2 cellular contexts compared by ENCODE assay signal in the genomic region with DNA sequence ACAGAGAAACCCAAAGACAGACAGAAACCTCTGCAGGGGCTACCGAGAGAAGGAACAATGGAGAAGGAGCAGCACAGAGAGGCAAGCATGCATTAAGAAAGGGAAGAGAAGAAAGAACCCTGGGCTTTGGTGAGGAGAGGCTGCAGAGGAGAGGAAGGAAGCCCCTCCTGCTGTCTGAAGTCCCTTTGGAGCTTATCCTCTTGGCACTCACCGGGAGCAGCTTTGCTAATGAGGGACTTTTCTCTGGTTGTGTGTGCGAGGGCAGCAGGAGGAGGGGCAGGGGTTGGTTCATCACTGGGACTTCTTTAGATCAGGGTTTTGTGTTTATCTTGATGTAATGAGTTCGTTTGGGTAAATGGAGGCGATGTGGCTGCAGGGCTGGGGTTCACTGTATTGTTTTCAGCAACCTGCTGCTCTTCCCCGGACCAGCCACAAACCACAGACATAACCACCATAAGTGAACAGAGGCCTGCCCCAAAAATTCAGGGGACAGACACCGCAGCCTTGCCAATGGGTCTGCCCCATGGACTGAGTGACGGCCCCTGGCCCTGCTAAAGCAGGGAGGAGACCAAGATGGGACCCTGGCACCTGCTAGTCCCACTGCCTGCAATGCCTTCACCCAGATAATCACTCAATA.
TF ChIP-seq lines count a peak whose summit lies in the region.

No MANE protein-coding gene starts in this region.

TF ChIP-seq in IMR-90, 13 proteins besides CTCF, POLR2A, EP300 and RAD21 (continued from another document):
- TF ChIP-seq CHD1 (IDR thresholded peaks at IDR 0.05; ENCODE audit: low read depth, low read length) (no peak), RCOR1 (IDR thresholded peaks at IDR 0.05; ENCODE audit: insufficient replicate concordance, low read length) (no peak), MAZ (IDR thresholded peaks at IDR 0.05; ENCODE audit: borderline replicate concordance, low read depth, low read length) (no peak), BHLHE40 (IDR thresholded peaks at IDR 0.05; ENCODE audit: low read depth, low read length) (no peak), USF2 (IDR thresholded peaks at IDR 0.05; ENCODE audit: low read depth, low read length) (no peak), RFX5 (IDR thresholded peaks at IDR 0.05; ENCODE audit: low read depth, low read length) (no peak), CEBPB (IDR thresholded peaks at IDR 0.05; ENCODE audit: low read depth, low read length) (no peak)
- TF ChIP-seq, protein P1, sequence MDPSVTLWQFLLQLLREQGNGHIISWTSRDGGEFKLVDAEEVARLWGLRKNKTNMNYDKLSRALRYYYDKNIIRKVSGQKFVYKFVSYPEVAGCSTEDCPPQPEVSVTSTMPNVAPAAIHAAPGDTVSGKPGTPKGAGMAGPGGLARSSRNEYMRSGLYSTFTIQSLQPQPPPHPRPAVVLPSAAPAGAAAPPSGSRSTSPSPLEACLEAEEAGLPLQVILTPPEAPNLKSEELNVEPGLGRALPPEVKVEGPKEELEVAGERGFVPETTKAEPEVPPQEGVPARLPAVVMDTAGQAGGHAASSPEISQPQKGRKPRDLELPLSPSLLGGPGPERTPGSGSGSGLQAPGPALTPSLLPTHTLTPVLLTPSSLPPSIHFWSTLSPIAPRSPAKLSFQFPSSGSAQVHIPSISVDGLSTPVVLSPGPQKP (IDR thresholded peaks at IDR 0.05; ENCODE audit: borderline replicate concordance, low read depth, low read length): no peak

TF ChIP-seq in HEK293T, 16 proteins besides CTCF, POLR2A, EP300 and RAD21 (continued from another document):
- TF ChIP-seq FOXM1 (IDR thresholded peaks at IDR 0.05; ENCODE audit: borderline replicate concordance) (no peak), SUZ12 (IDR thresholded peaks at IDR 0.05) (no peak), PKNOX1 (IDR thresholded peaks at IDR 0.05) (no peak), ZNF384 (IDR thresholded peaks at IDR 0.05) (no peak)
